Comparison of ENCODE assay signal across 9 cellular contexts in the genomic region with DNA sequence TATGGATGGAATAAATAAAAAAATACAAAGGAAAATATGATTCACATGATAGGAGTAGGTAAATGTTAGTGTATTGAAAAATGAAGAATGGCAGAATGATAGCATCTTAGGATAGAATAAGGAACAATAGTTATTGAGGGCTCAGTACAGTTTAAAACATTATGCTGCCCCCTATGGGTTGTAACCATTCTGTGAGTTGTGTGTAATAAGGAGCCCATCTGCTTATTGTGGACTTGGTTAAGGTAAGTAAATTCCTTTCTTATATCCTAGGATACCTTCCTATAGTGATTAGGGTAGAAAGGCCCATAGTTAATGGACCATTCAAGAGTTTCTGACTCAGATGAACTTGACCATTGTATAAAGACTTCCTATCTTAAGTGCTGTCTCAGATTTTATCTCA.
DNase-seq lines count a peak whose midpoint lies in the region; ATAC-seq, FAIRE-seq and TF ChIP-seq lines count a peak whose summit lies in the region.
"Had no signal": no experiment of that assay in that cellular context is flagged by ENCODE, and none has a peak within 500 bp of the region (broad histone marks: within the 10 kb centered on the region; RNA-seq: fewer than 3 reads in every experiment).

No MANE protein-coding gene starts in this region.

- DNase-seq in D341Med (ENCODE audit: low spot score) = peak; percentile 40
- DNase-seq in kidney = no peak
- no peak for DNase-seq in sciatic nerve (ENCODE audit: low spot score)
- no peak for DNase-seq in SHP77 (lab: John Stamatoyannopoulos, UW)
- no peak for DNase-seq in activated CD4-positive, alpha-beta T cell treated with anti-CD3 and anti-CD28 coated beads for 48 hours

- TF ChIP-seq CTCF in VCaP (conservative IDR thresholded peaks at IDR 0.05) (peak; percentile 3; the same call in 1 of the 2 replicates), kidney (IDR thresholded peaks at IDR 0.05; ENCODE audit: borderline replicate concordance, extremely low read depth, insufficient read depth) (peak; percentile 10)

- FAIRE-seq in kidney (lab: Jason Lieb, UNC) = no peak

- H3K36me3 ChIP-seq in kidney (ENCODE audit: control insufficient read depth in 1 of 2, insufficient read depth in 2 of 2, low read length in 2 of 2) = no peaks in the 10 kb centered on the region
- H3K36me3 ChIP-seq: neutrophil had no signal

- H3K9ac ChIP-seq in kidney (ENCODE audit: low read length in 2 of 2) = no peak overlapping the region

- H3K9me3 ChIP-seq in kidney (ENCODE audit: control insufficient read depth in 1 of 2, low read length in 2 of 2) = no peaks in the 10 kb centered on the region
- H3K9me3 ChIP-seq: neutrophil had no signal

- H3K27ac ChIP-seq in VCaP (no peak overlapping the region), kidney (ENCODE audit: low read depth in 2 of 2, low read length in 2 of 2) (no peak overlapping the region)
- H3K27ac ChIP-seq: neutrophil had no signal

- intact Hi-C loops in kidney (cut with DNase I) = no loop called here
- intact Hi-C loops in sciatic nerve (cut with DNase I) = no loop called here

- H3K4me1 ChIP-seq in kidney (ENCODE audit: control insufficient read depth in 1 of 2, insufficient read depth in 1 of 2, low read depth in 1 of 2, low read length in 2 of 2) = no peaks in the 10 kb centered on the region

- H3K4me3 ChIP-seq in kidney (ENCODE audit: low read length in 2 of 2) = no peak overlapping the region

- ATAC-seq in HG02885 (IDR thresholded peaks at IDR 0.05; ENCODE audit: poor library complexity, unreplicated experiment) = peak; percentile 43
- no peak for ATAC-seq in sciatic nerve
- no peak for ATAC-seq in HG02678 (IDR thresholded peaks at IDR 0.05; ENCODE audit: unreplicated experiment)
